ENCODE assay signal across 21 cellular contexts in genomic region chr6:75421316-75422023, GRCh38.
"Had no signal": no experiment of that assay in that cellular context is flagged by ENCODE, and none has a peak within 500 bp of the region (broad histone marks: within the 10 kb centered on the region; RNA-seq: fewer than 3 reads in every experiment).

No MANE protein-coding gene starts in this region.

- H3K27ac Mint-ChIP-seq: activated CD4-positive, alpha-beta T cell treated with anti-CD3 and anti-CD28 coated beads for 36 hours; activated naive CD8-positive, alpha-beta T cell; activated T-helper 2 cell treated with anti-CD3 and anti-CD28 coated beads, Interferon-gamma antibody, Interleukin-2, Interleukin-4, amounts not matched to agents 10 μg/mL and 5 μg/mL and 100 μg/mL, durations not matched to agents 14 hours and 24 hours and 36 hours; memory B cell; nephron; T-helper 1 cell treated with Interleukin-12 subunit alpha and Interleukin-12 subunit beta and Interleukin-4 antibody, amounts not matched to agents 30 μg/mL and 1 μg/mL, for 36 hours; WTC11 had no signal

- H3K27ac ChIP-seq: adrenal gland, upper lobe of left lung had no signal

- H3K9me3 ChIP-seq: adrenal gland, breast epithelium, thoracic aorta, upper lobe of left lung had no signal

- H3K4me3 ChIP-seq: adrenal gland, breast epithelium, coronary artery, thoracic aorta, upper lobe of left lung had no signal

- H3K4me1 Mint-ChIP-seq: memory B cell had no signal

- H3K36me3 ChIP-seq: adrenal gland, breast epithelium, thoracic aorta, upper lobe of left lung had no signal

- H3K4me1 ChIP-seq: adrenal gland, breast epithelium had no signal

- H3K4me3 Mint-ChIP-seq: activated CD4-positive, alpha-beta T cell treated with anti-CD3 and anti-CD28 coated beads for 36 hours; activated naive CD8-positive, alpha-beta T cell; activated T-cell treated with anti-CD3 and anti-CD28 coated beads, Interleukin-2, amount 50 U/mL, for 4 hours; memory B cell; nephron; T-helper 1 cell treated with Interleukin-12 subunit alpha and Interleukin-12 subunit beta and Interleukin-4 antibody, amounts not matched to agents 30 μg/mL and 1 μg/mL, for 36 hours; WTC11 had no signal

- ATAC-seq: activated CD4-positive, alpha-beta T cell treated with anti-CD3 and anti-CD28 coated beads for 36 hours; activated T-cell treated with anti-CD3 and anti-CD28 coated beads, Interleukin-2, amount 50 U/mL, for 4 hours; WTC11 had no signal

- DNase-seq: activated CD4-positive, alpha-beta T cell treated with anti-CD3 and anti-CD28 coated beads for 36 hours; activated CD4-positive, alpha-beta T cell treated with anti-CD3 and anti-CD28 coated beads, Interleukin-2, amount 50 U/mL, for 48 hours; activated CD8-positive, alpha-beta memory T cell treated with anti-CD3 and anti-CD28 coated beads, Interleukin-2, amount 50 U/mL, for 48 hours; activated naive CD4-positive, alpha-beta T cell; activated T-cell treated with anti-CD3 and anti-CD28 coated beads, Interleukin-2, amount 50 U/mL, for 4 hours; adrenal gland; hippocampal formation; nucleus accumbens; stimulated activated CD4-positive, alpha-beta T cell treated with anti-CD3 and anti-CD28 coated beads, Interleukin-4, amount 100 ng/mL, for 24 hours; stimulated activated naive CD4-positive, alpha-beta T cell treated with Interleukin-2 at 50 U/mL for 16 hours; T1000; upper lobe of left lung had no signal

- H3K27me3 ChIP-seq: adrenal gland, breast epithelium, upper lobe of left lung had no signal

- H3K36me3 Mint-ChIP-seq: activated naive CD8-positive, alpha-beta T cell; memory B cell; WTC11 had no signal

- H3K9me3 Mint-ChIP-seq: activated T-cell treated with anti-CD3 and anti-CD28 coated beads, Interleukin-2, amount 50 U/mL, for 4 hours; activated T-helper 2 cell treated with anti-CD3 and anti-CD28 coated beads, Interferon-gamma antibody, Interleukin-2, Interleukin-4, amounts not matched to agents 10 μg/mL and 5 μg/mL and 100 μg/mL, durations not matched to agents 14 hours and 24 hours and 36 hours; memory B cell; nephron; T-helper 1 cell treated with Interleukin-12 subunit alpha and Interleukin-12 subunit beta and Interleukin-4 antibody, amounts not matched to agents 30 μg/mL and 1 μg/mL, for 36 hours; WTC11 had no signal
